11 cellular contexts compared by ENCODE assay signal in the genomic region with DNA sequence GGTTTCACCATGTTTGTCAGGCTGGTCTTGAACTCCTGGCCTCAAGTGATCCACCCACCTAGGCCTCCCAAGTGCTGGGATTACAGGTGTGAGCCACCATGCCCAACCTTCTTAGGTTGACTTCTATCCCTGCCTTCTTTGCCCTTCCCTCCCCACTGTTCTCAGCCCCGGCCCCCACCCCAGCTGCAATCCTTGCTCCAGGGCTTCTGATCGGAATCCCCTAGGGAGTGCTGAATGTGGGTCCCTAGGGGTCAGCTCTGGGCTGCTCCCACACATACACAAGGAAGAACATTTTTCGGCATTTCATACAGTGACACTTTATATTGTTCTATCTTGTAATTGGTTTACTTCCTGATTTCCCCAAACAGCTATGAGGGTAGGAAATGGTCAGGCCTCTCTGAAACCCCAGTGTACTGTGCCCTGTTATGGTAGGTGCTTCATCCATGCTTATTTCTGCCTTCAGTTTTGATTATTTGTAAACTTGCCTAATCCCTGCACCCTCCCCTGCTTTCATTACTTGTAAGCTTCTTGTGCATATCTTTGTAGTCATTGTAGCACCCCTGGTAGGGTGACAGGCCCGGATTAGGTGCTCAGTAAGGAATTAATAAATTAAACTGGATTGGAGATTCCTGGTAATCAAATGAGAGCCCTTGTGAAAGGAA. TPM values are rescaled to one million over a fixed set of nuclear protein-coding genes. Genes with fewer than 3 reads are reported as not detected.
DNase-seq lines count a peak whose midpoint lies in the region; TF ChIP-seq lines count a peak whose summit lies in the region.
"Had no signal": no experiment of that assay in that cellular context is flagged by ENCODE, and none has a peak within 500 bp of the region (broad histone marks: within the 10 kb centered on the region; RNA-seq: fewer than 3 reads in every experiment).

No MANE protein-coding gene starts in this region.

- H3K9me3 ChIP-seq in OCI-LY3 (ENCODE audit: insufficient read depth, low read length) = no peaks in the 10 kb centered on the region
- H3K9me3 ChIP-seq in esophagus (ENCODE audit: control insufficient read depth in 2 of 2, insufficient read depth in 1 of 2, low read depth in 1 of 2, low read length in 1 of 2) = no peaks in the 10 kb centered on the region
- H3K9me3 ChIP-seq: neutrophil had no signal

- no peak for TF ChIP-seq CTCF in C4-2B (conservative IDR thresholded peaks at IDR 0.05)
- TF ChIP-seq CTCF in OCI-LY3 (IDR thresholded peaks at IDR 0.05; ENCODE audit: low read depth, low read length) = no peak
- no peak for TF ChIP-seq CTCF in progenitor cell of endocrine pancreas (IDR thresholded peaks at IDR 0.05; ENCODE audit: unreplicated experiment)

- H3K27ac ChIP-seq in C4-2B (peak overlapping the region; percentile 98), OCI-LY3 (ENCODE audit: low read length) (no peak overlapping the region), esophagus (ENCODE audit: low read depth in 2 of 2, low read length in 1 of 2) (peak overlapping the region; percentile 52 to 76)
- H3K27ac ChIP-seq: neutrophil had no signal

- H2AFZ ChIP-seq in OCI-LY3 (ENCODE audit: low read depth, low read length) = peak overlapping the region; percentile 67

- no peaks in the 10 kb centered on the region for H3K27me3 Mint-ChIP-seq in progenitor cell of endocrine pancreas

- H3K27me3 ChIP-seq in OCI-LY3 (ENCODE audit: low read depth, low read length) (no peaks in the 10 kb centered on the region), esophagus (ENCODE audit: control insufficient read depth in 1 of 2, insufficient read depth in 2 of 2, low read length in 2 of 2) (no peaks in the 10 kb centered on the region)
- H3K27me3 ChIP-seq: neutrophil had no signal

- WGBS in esophagus, 2 donors = 54 to 71% methylated on average over 4 of the region's 4 CpGs

- H3K36me3 ChIP-seq in OCI-LY3 (replicated peaks; ENCODE audit: low read depth, low read length) (no peaks in the 10 kb centered on the region), esophagus (ENCODE audit: control insufficient read depth in 2 of 2, insufficient read depth in 2 of 2, low read length in 1 of 2) (no peaks in the 10 kb centered on the region)
- H3K36me3 ChIP-seq: neutrophil had no signal

- peak overlapping the region; percentile 87 for H3K27ac Mint-ChIP-seq in progenitor cell of endocrine pancreas

- H3K4me2 ChIP-seq in OCI-LY3 (ENCODE audit: low read length) = peak overlapping the region; percentile 10

- no peaks in the 10 kb centered on the region for H3K36me3 Mint-ChIP-seq in progenitor cell of endocrine pancreas (ENCODE audit: insufficient read depth)

- peaks cover 40% of the 10 kb centered on the region for H3K4me1 Mint-ChIP-seq in progenitor cell of endocrine pancreas (ENCODE audit: low read depth)

- no peaks in the 10 kb centered on the region for H3K79me2 ChIP-seq in OCI-LY3 (ENCODE audit: low read length)

- H3K9me3 Mint-ChIP-seq in progenitor cell of endocrine pancreas (ENCODE audit: low read depth) = no peaks in the 10 kb centered on the region

- DNase-seq in progenitor cell of endocrine pancreas (ENCODE audit: low spot score, unreplicated experiment) (no peak), DMS153 (lab: John Stamatoyannopoulos, UW) (no peak), NCI-H1417 treated with DMSO at 0.1 percent for 48 hours (lab: John Stamatoyannopoulos, UW) (no peak), OCI-M1 (lab: John Stamatoyannopoulos, UW) (no peak)
- no peak for DNase-seq in effector CD8-positive, alpha-beta T cell (lab: John Stamatoyannopoulos, UW)
- DNase-seq: activated CD4-positive, alpha-beta T cell treated with anti-CD3 and anti-CD28 coated beads for 4 hours; activated naive CD4-positive, alpha-beta T cell treated with anti-CD3 and anti-CD28 coated beads, Interleukin-2, amount 50 U/mL, for 16 hours had no signal

- H3K4me1 ChIP-seq in OCI-LY3 (ENCODE audit: low read length) (peaks cover 11% of the 10 kb centered on the region), esophagus (ENCODE audit: control insufficient read depth in 2 of 2, insufficient read depth in 2 of 2, low read length in 1 of 2) (peaks cover 6 to 11% of the 10 kb centered on the region in 2 donors)

- H3K4me3 ChIP-seq in OCI-LY3 (ENCODE audit: low read length) (no peak overlapping the region), esophagus (ENCODE audit: low read depth in 1 of 2, low read length in 2 of 2) (no peak overlapping the region)

- H4K20me1 ChIP-seq in OCI-LY3 (ENCODE audit: insufficient read depth, low read length) = no peaks in the 10 kb centered on the region

- H3K9ac ChIP-seq in OCI-LY3 (ENCODE audit: low read length) = no peak overlapping the region

- no peak overlapping the region for H3K4me3 Mint-ChIP-seq in progenitor cell of endocrine pancreas (ENCODE audit: low read depth)

RNA-seq across cellular contexts. Expression of a gene that starts 5.8 kb away (rescaled TPM):
- polyA plus RNA-seq in esophagus = 100 to 1,000 TPM; 129 to 158 TPM
- 406 and 423 TPM in 2 replicates for total RNA-seq in progenitor cell of endocrine pancreas

RNA-seq across cellular contexts. Expression of a gene that starts 38.1 kb away (rescaled TPM):
- polyA plus RNA-seq in esophagus = 10 to 100 TPM; 62.5 to 90.7 TPM
- total RNA-seq in progenitor cell of endocrine pancreas = 41.2 and 41.5 TPM in 2 replicates
